ENCODE assay signal across 10 cellular contexts in genomic region chr4:134470544-134470943, GRCh38.
DNase-seq lines count a peak whose midpoint lies in the region; TF ChIP-seq lines count a peak whose summit lies in the region.
"Had no signal": no experiment of that assay in that cellular context is flagged by ENCODE, and none has a peak within 500 bp of the region (broad histone marks: within the 10 kb centered on the region; RNA-seq: fewer than 3 reads in every experiment).

No MANE protein-coding gene starts in this region.

- no peak overlapping the region for H3K27ac ChIP-seq in endodermal cell (ENCODE audit: low read depth, low read length)
- H3K27ac ChIP-seq: A549 had no signal

- peaks cover 10% of the 10 kb centered on the region for H3K4me1 Mint-ChIP-seq in endodermal cell

- H3K36me3 ChIP-seq in endodermal cell (ENCODE audit: control insufficient read depth, insufficient read depth, low read length): no peaks in the 10 kb centered on the region

- no peaks in the 10 kb centered on the region for H3K9me3 Mint-ChIP-seq in endodermal cell

- H3K4me3 ChIP-seq in endodermal cell (ENCODE audit: low read length): no peak overlapping the region
- H3K4me3 ChIP-seq: A549 had no signal

- WGBS in endodermal cell (ENCODE audit: insufficient coverage in 1 of 2, insufficient read length in 1 of 2), 2 experiments: 32% methylated on average over 2 of the region's 2 CpGs; no CpG with 5 or more reads in 1 of the 2 experiments

- TF ChIP-seq CTCF in endodermal cell (conservative IDR thresholded peaks at IDR 0.05): peak; percentile 82

- peak overlapping the region; percentile 80 for H3K27ac Mint-ChIP-seq in endodermal cell

- H3K4me3 Mint-ChIP-seq in endodermal cell: no peak overlapping the region

- H3K27me3 Mint-ChIP-seq in endodermal cell (ENCODE audit: insufficient read depth): no peaks in the 10 kb centered on the region

- H3K9me3 ChIP-seq in endodermal cell (ENCODE audit: control insufficient read depth, low read length): no peaks in the 10 kb centered on the region
- H3K9me3 ChIP-seq: A549 had no signal

- H3K4me1 ChIP-seq in endodermal cell (ENCODE audit: control insufficient read depth, insufficient read depth, low read length): no peaks in the 10 kb centered on the region
- H3K4me1 ChIP-seq: A549 had no signal

- H3K36me3 Mint-ChIP-seq in endodermal cell (ENCODE audit: low read depth): no peaks in the 10 kb centered on the region

- H3K27me3 ChIP-seq in endodermal cell (ENCODE audit: control insufficient read depth, insufficient read depth, low read length, poor library complexity, severe bottlenecking): no peaks in the 10 kb centered on the region

- no peak overlapping the region for H3K9ac ChIP-seq in endodermal cell (ENCODE audit: extremely low read depth, low read length, poor library complexity, severe bottlenecking)

- DNase-seq in NCI-H1092 treated with DMSO at 0.1 percent for 48 hours (lab: John Stamatoyannopoulos, UW): peak; percentile 41
- DNase-seq in NCI-H1092 (lab: John Stamatoyannopoulos, UW): no peak
- DNase-seq in NCI-H748 treated with DMSO at 0.1 percent for 48 hours (lab: John Stamatoyannopoulos, UW): peak; percentile 37
- peak; percentile 73 for DNase-seq in endodermal cell
- peak; percentile 49 for DNase-seq in pons (ENCODE audit: low spot score)
- DNase-seq in NCI-H2227 treated with DMSO at 0.1 percent for 48 hours (lab: John Stamatoyannopoulos, UW): no peak
- no peak for DNase-seq in OCI-M2 (lab: John Stamatoyannopoulos, UW; ENCODE audit: unreplicated experiment)
- no peak for DNase-seq in AG08396 (ENCODE audit: low spot score)
- DNase-seq: activated T-cell treated with anti-CD3 and anti-CD28 coated beads, Interleukin-2, amount 50 U/mL, for 48 hours had no signal

Comparison
In these comparisons a context has a peak if more than half of its experiments do, and no peak if none do; other contexts are left out.
1. DNase-seq: peak in NCI-H1092 treated with DMSO at 0.1 percent for 48 hours (single experiment), NCI-H748 treated with DMSO at 0.1 percent for 48 hours (single experiment), endodermal cell (single experiment) and pons (single experiment); none in NCI-H1092 (single experiment), NCI-H2227 treated with DMSO at 0.1 percent for 48 hours (single experiment), OCI-M2 (single experiment) and AG08396 (single experiment).